ENCODE assay signal across 8 cellular contexts in the genomic region with DNA sequence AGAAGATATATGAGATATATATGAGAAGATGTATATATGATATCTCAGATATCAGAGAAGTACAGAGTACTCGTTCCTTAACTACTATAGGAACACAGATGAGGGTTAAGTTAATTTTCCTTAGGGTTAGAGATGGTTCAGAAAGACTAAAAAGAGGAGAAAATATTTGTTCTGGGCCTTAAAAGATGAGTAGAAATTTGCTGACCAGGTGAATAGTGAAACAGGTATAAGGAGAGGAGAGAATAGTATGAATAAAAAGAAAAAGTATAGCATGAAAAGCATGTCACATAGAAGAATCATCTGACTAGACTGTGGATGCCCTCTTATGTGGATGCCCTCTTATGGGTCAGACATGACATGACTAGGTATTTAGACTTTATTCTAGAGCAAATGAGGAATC. TPM values are rescaled to one million over a fixed set of nuclear protein-coding genes. Genes with fewer than 3 reads are reported as not detected.
"Had no signal": no experiment of that assay in that cellular context is flagged by ENCODE, and none has a peak within 500 bp of the region (broad histone marks: within the 10 kb centered on the region; RNA-seq: fewer than 3 reads in every experiment).

No MANE protein-coding gene starts in this region.

- H3K27ac ChIP-seq: HL-60, KMS-11 had no signal

- H3K9ac ChIP-seq: KMS-11 had no signal

- H3K4me2 ChIP-seq: KMS-11 had no signal

- H3K9me3 Mint-ChIP-seq: IgD-negative memory B cell had no signal

- DNase-seq: Karpas-422, KBM-7, KG1 had no signal

- FAIRE-seq: HTR-8/SVneo had no signal

- H3K27ac Mint-ChIP-seq: IgD-negative memory B cell had no signal

RNA-seq across cellular contexts. Expression of gene RAB39A, which starts 6.3 kb away (rescaled TPM):
- total RNA-seq: HT-29 had no signal
